15 cellular contexts compared by ENCODE assay signal in genomic region chr1:14881775-14882672, GRCh38.
DNase-seq lines count a peak whose midpoint lies in the region; ATAC-seq, FAIRE-seq and TF ChIP-seq lines count a peak whose summit lies in the region.
"Had no signal": no experiment of that assay in that cellular context is flagged by ENCODE, and none has a peak within 500 bp of the region (broad histone marks: within the 10 kb centered on the region; RNA-seq: fewer than 3 reads in every experiment).

No MANE protein-coding gene starts in this region.

- no peaks in the 10 kb centered on the region for H3K27me3 Mint-ChIP-seq in stimulated activated naive B cell treated with anti-CD40 and anti-IgM and Interleukin-4, amounts not matched to agents 10 μg/mL and 1 μg/mL and 100 μg/mL, for 72 hours

- in situ Hi-C loops in K562 (cut with MboI), result no loop called here

- 0 out of 5 replicates have a peak, but pooled peaks cover 0 to 1% of the 10 kb centered on the region in 2 experiments for H3K27me3 ChIP-seq in K562 (ENCODE audit: control insufficient read depth in 2 of 2, insufficient read depth in 2 of 2, low read length in 2 of 2)

- POLR2A ChIA-PET in K562 (lab: Yijun Ruan, JAX), result interaction anchor here (0.7 to 1.4 kb wide), 12 partner anchors 9 to 175 kb away, joined by 3 to 17 read pairs (median 3); no protein-coding TSS in a partner anchor

- no peak overlapping the region for H3K4me3 Mint-ChIP-seq in stimulated activated naive B cell treated with anti-CD40 and anti-IgM and Interleukin-4, amounts not matched to agents 10 μg/mL and 1 μg/mL and 100 μg/mL, for 72 hours
- H3K4me3 Mint-ChIP-seq: dendritic cell treated with granulocyte-macrophage colony-stimulating factor and Interleukin-4, amounts not matched to agents 40 ng/mL and 50 ng/mL, for 4 days; stimulated activated naive CD8-positive, alpha-beta T cell treated with anti-CD3 and anti-CD28 coated beads, Interleukin-15, amount 100 ng/mL, for 72 hours; WTC11 had no signal

- TF ChIP-seq POLR2A in K562 (conservative IDR thresholded peaks at IDR 0.05), result no peak

- no peak; a peak in 1 of 4 replicates for TF ChIP-seq RAD21 in K562 (CRISPR knock-in tag; conservative IDR thresholded peaks at IDR 0.05 in 1 of 2, IDR thresholded peaks at IDR 0.05 in 1 of 2)

- no peaks in the 10 kb centered on the region for H3K9me3 Mint-ChIP-seq in stimulated activated naive B cell treated with anti-CD40 and anti-IgM and Interleukin-4, amounts not matched to agents 10 μg/mL and 1 μg/mL and 100 μg/mL, for 72 hours
- H3K9me3 Mint-ChIP-seq: dendritic cell treated with granulocyte-macrophage colony-stimulating factor and Interleukin-4, amounts not matched to agents 40 ng/mL and 50 ng/mL, for 4 days; stimulated activated naive CD8-positive, alpha-beta T cell treated with anti-CD3 and anti-CD28 coated beads, Interleukin-15, amount 100 ng/mL, for 72 hours; WTC11 had no signal

- H3K4me1 ChIP-seq in K562 (replicated peaks in 1 of 2; ENCODE audit: control insufficient read depth in 2 of 2, insufficient read depth in 2 of 2, low read length in 2 of 2), result peaks cover 11 to 34% of the 10 kb centered on the region in 2 experiments

- H3K9ac ChIP-seq in K562 (ENCODE audit: insufficient read depth in 1 of 2, low read depth in 2 of 2, low read length in 2 of 2), result no peak overlapping the region; a peak in 1 of 4 replicates

- H3K9me3 ChIP-seq in K562 (replicated peaks; ENCODE audit: control insufficient read depth, insufficient read depth, low read depth, low read length), result no peaks in the 10 kb centered on the region

- peak overlapping the region; percentile 87 for H3K27ac Mint-ChIP-seq in stimulated activated naive B cell treated with anti-CD40 and anti-IgM and Interleukin-4, amounts not matched to agents 10 μg/mL and 1 μg/mL and 100 μg/mL, for 72 hours
- H3K27ac Mint-ChIP-seq: dendritic cell treated with granulocyte-macrophage colony-stimulating factor and Interleukin-4, amounts not matched to agents 40 ng/mL and 50 ng/mL, for 4 days; stimulated activated naive CD8-positive, alpha-beta T cell treated with anti-CD3 and anti-CD28 coated beads, Interleukin-15, amount 100 ng/mL, for 72 hours; WTC11 had no signal

- peak; percentile 88 for FAIRE-seq in K562 (lab: Jason Lieb, UNC)
- FAIRE-seq: D721Med, RCC 7860 had no signal

- DNase-seq in GM19238 (ENCODE audit: insufficient read length, low spot score) (peak; percentile 16), K562 (ENCODE audit: extremely low read depth in 1 of 4, low spot score in 3 of 4) (peak in 2 of 4 experiments; percentile 49 to 53), CD1c-positive myeloid dendritic cell (ENCODE audit: extremely low spot score) (no peak), D341Med (ENCODE audit: low spot score) (no peak), NCI-H2081 (lab: John Stamatoyannopoulos, UW) (no peak)
- peak; percentile 2 for DNase-seq in stimulated activated naive B cell treated with anti-CD40 and anti-IgM and Interleukin-4, amounts not matched to agents 10 μg/mL and 1 μg/mL and 100 μg/mL, for 72 hours
- DNase-seq in effector CD8-positive, alpha-beta T cell (lab: John Stamatoyannopoulos, UW), result no peak
- DNase-seq: hippocampal formation; NCI-H1105; stimulated activated naive CD8-positive, alpha-beta T cell treated with anti-CD3 and anti-CD28 coated beads, Interleukin-15, amount 100 ng/mL, for 72 hours had no signal

- CTCF ChIA-PET in K562 (lab: Yijun Ruan, JAX; ENCODE audit: low intra/inter-chr PET ratio), result interaction anchor here (0.6 kb wide), 1 partner anchor 618 kb away, joined by 3 read pairs; no protein-coding TSS in a partner anchor

- H2AFZ ChIP-seq in K562 (ENCODE audit: low read depth, low read length), result peak overlapping the region; percentile 95

- H3K36me3 ChIP-seq in K562 (ENCODE audit: control insufficient read depth, insufficient read depth, low read length), result no peaks in the 10 kb centered on the region

- no peaks in the 10 kb centered on the region for H3K79me2 ChIP-seq in K562 (ENCODE audit: control insufficient read depth, insufficient read depth, low read length)

- no peak overlapping the region for H3K4me3 ChIP-seq in K562

- H3K4me2 ChIP-seq in K562 (ENCODE audit: insufficient read depth, low read length), result peak overlapping the region; percentile 57; the same call in 1 of the 2 replicates

- H3K9me1 ChIP-seq in K562 (ENCODE audit: control insufficient read depth, insufficient read depth, low read length), result no peaks in the 10 kb centered on the region

- BruUV-seq in K562 (replicated peaks; lab: Mats Ljungman, UMichigan), result no TSS peak

- ATAC-seq in HG03159 (IDR thresholded peaks at IDR 0.05; ENCODE audit: unreplicated experiment) (peak; percentile 82), K562 (peak; percentile 88)
- peak; percentile 87 to 91 for ATAC-seq in stimulated activated naive B cell treated with anti-CD40 and anti-IgM and Interleukin-4, amounts not matched to agents 10 μg/mL and 1 μg/mL and 100 μg/mL, for 72 hours (replicated peaks)
- ATAC-seq: stimulated activated naive CD8-positive, alpha-beta T cell treated with anti-CD3 and anti-CD28 coated beads, Interleukin-15, amount 100 ng/mL, for 72 hours; WTC11 had no signal

- H3K4me1 Mint-ChIP-seq in stimulated activated naive B cell treated with anti-CD40 and anti-IgM and Interleukin-4, amounts not matched to agents 10 μg/mL and 1 μg/mL and 100 μg/mL, for 72 hours, result peaks cover 15 to 17% of the 10 kb centered on the region in 2 donors
- H3K4me1 Mint-ChIP-seq: stimulated activated naive CD8-positive, alpha-beta T cell treated with anti-CD3 and anti-CD28 coated beads, Interleukin-15, amount 100 ng/mL, for 72 hours had no signal

- H3K27ac ChIP-seq in K562 (ENCODE audit: extremely low read depth, low read depth, low read length), result peak overlapping the region; percentile 66

- intact Hi-C loops in K562 (cut with micrococcal nuclease), result no loop called here

- H3K36me3 Mint-ChIP-seq in stimulated activated naive B cell treated with anti-CD40 and anti-IgM and Interleukin-4, amounts not matched to agents 10 μg/mL and 1 μg/mL and 100 μg/mL, for 72 hours, result no peaks in the 10 kb centered on the region
- H3K36me3 Mint-ChIP-seq: WTC11 had no signal

- 7% methylated on average over 9 of the region's 9 CpGs for WGBS in K562 (ENCODE audit: insufficient coverage, low coverage, missing lambda C conversion rate)

- TF ChIP-seq CTCF in K562 (IDR thresholded peaks at IDR 0.05 in 2 of 3, conservative IDR thresholded peaks at IDR 0.05 in 1 of 3; ENCODE audit: insufficient read depth in 2 of 3, low read depth in 1 of 3, low read length in 3 of 3), result no peak

- no peaks in the 10 kb centered on the region for H4K20me1 ChIP-seq in K562 (replicated peaks; ENCODE audit: control insufficient read depth, insufficient read depth, low read length)

- peak; percentile 69; the same call in 1 of the 2 replicates for TF ChIP-seq EP300 in K562 (IDR thresholded peaks at IDR 0.05; ENCODE audit: low read length)

TF ChIP-seq in K562, 482 proteins besides CTCF, POLR2A, EP300 and RAD21 (continues in another document):
- peak; percentile 48; the same call in 1 of the 2 replicates for TF ChIP-seq GABPA (tag; conservative IDR thresholded peaks at IDR 0.05; ENCODE audit: low read depth)
- peak; percentile 85; the same call in 1 of the 2 replicates for TF ChIP-seq ZNF589 (CRISPR knock-in tag; IDR thresholded peaks at IDR 0.05; ENCODE audit: low read depth)
- peak; percentile 8; the same call in 1 of the 2 replicates for TF ChIP-seq TAL1 (IDR thresholded peaks at IDR 0.05)
- TF ChIP-seq, protein P1, sequence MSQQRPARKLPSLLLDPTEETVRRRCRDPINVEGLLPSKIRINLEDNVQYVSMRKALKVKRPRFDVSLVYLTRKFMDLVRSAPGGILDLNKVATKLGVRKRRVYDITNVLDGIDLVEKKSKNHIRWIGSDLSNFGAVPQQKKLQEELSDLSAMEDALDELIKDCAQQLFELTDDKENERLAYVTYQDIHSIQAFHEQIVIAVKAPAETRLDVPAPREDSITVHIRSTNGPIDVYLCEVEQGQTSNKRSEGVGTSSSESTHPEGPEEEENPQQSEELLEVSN (IDR thresholded peaks at IDR 0.05; ENCODE audit: borderline replicate concordance in 1 of 2, extremely low read depth in 1 of 2, insufficient read depth in 1 of 2, insufficient read length in 1 of 2, low read depth in 1 of 2, low read length in 1 of 2, poor library complexity in 1 of 2, severe bottlenecking in 1 of 2), result peak; percentile 12 to 30
- TF ChIP-seq NRF1 (conservative IDR thresholded peaks at IDR 0.05 in 1 of 2, IDR thresholded peaks at IDR 0.05 in 1 of 2), result 0 out of 4 replicates have a peak, but pooled peaks of 1 of the 2 experiments have one; percentile 24
- TF ChIP-seq, protein P2, sequence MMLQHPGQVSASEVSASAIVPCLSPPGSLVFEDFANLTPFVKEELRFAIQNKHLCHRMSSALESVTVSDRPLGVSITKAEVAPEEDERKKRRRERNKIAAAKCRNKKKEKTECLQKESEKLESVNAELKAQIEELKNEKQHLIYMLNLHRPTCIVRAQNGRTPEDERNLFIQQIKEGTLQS (IDR thresholded peaks at IDR 0.05), result peak; percentile 19; the same call in 1 of the 2 replicates
- TF ChIP-seq, protein P2 (CRISPR knock-in tag; conservative IDR thresholded peaks at IDR 0.05), result no peak
- no peak for TF ChIP-seq HBP1 (CRISPR knock-in tag; IDR thresholded peaks at IDR 0.05)
- TF ChIP-seq CBX3 (IDR thresholded peaks at IDR 0.05; ENCODE audit: borderline replicate concordance in 1 of 2, low read length in 2 of 2), result no peak
- TF ChIP-seq FUS (optimal IDR thresholded peaks at IDR 0.05; ENCODE audit: low read depth, low read length), result no peak

Comparison
In these comparisons a context has a peak if more than half of its experiments do, and no peak if none do; other contexts are left out.
1. DNase-seq: peak in GM19238 (single experiment) and stimulated activated naive B cell treated with anti-CD40 and anti-IgM and Interleukin-4, amounts not matched to agents 10 μg/mL and 1 μg/mL and 100 μg/mL, for 72 hours (single experiment); none in CD1c-positive myeloid dendritic cell (single experiment), D341Med (single experiment), NCI-H2081 (0 of 2) and effector CD8-positive, alpha-beta T cell (single experiment).
2. Peak in every context shown above with its lines, with median percentiles within 50 percentile points of each other: ATAC-seq.